In the genomic region with DNA sequence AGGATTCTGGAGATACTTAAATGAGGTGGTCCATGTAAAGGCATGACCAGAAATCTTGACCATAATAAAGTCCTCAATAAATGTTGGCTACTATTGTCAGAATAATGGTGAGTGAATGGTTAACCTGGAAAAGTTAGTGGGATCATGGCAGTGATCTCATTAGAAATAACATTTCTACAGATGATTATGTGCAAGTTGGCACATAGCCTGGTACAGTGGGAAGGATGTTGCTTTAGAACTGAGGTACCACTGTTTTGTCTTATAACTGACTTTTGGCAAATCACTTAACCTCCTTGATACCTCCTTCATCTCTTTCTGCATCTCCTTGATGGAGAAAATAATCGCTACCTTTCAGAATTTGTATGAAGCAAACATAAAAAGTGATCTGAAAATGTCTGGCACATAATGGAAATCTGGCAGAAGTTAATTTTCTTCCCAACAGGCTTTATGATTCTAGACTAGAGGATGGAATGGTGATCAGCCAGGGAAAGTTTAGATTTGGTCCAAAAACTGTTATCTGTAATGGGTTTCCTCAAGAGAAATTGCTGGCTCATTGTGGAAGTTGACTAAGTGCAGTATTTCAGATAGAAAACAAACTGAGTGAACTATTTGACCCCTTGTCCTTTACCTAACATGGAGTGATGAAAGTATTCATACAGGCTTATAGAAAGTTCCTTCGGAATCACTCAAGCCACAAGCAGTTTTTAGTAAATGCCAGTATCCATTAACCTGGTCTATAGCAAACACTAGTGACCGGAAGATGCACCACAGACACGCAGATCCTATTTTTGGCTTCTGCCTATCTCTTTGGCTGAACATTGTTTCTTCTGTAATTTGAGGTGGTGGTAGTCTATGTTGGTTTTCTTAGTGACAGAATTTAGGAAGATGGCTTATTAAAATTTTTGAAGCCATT, we compare ENCODE assay signal across 18 cellular contexts.
DNase-seq lines count a peak whose midpoint lies in the region; ATAC-seq, FAIRE-seq and TF ChIP-seq lines count a peak whose summit lies in the region.
"Had no signal": no experiment of that assay in that cellular context is flagged by ENCODE, and none has a peak within 500 bp of the region (broad histone marks: within the 10 kb centered on the region; RNA-seq: fewer than 3 reads in every experiment).

No MANE protein-coding gene starts in this region.

- peak; percentile 63 for ATAC-seq in Right ventricle myocardium superior (ENCODE audit: poor library complexity)
- ATAC-seq: CD8-positive, alpha-beta T cell; esophagus mucosa; stimulated activated naive CD8-positive, alpha-beta T cell treated with anti-CD3 and anti-CD28 coated beads, Interleukin-15, amount 100 ng/mL, for 72 hours had no signal

- dilution Hi-C loops in endothelial cell of umbilical vein (cut with MboI; ENCODE audit: extremely low pct_ligation_motif_present, low sequenced_read_pairs) = no loop called here

- no peaks in the 10 kb centered on the region for H3K79me2 ChIP-seq in endothelial cell of umbilical vein (ENCODE audit: control insufficient read depth, insufficient read depth, low read length)

- DNase-seq in Right ventricle myocardium superior (no peak), cardiac septum (ENCODE audit: low spot score) (no peak), endothelial cell of umbilical vein (ENCODE audit: low read depth, low spot score) (peak; percentile 86), kidney glomerular epithelial cell (lab: John Stamatoyannopoulos, UW) (peak; percentile 46), cerebellar nuclear complex (lab: John Stamatoyannopoulos, UW) (no peak), DMS114 treated with DMSO at 0.1 percent for 48 hours (lab: John Stamatoyannopoulos, UW; ENCODE audit: unreplicated experiment) (no peak), GOT3 (lab: John Stamatoyannopoulos, UW) (no peak), superior temporal gyrus (ENCODE audit: extremely low spot score) (no peak)
- DNase-seq: activated gamma-delta T cell; CD8-positive, alpha-beta T cell; dorsolateral prefrontal cortex; Kasumi-1; NCI-H1436; NK-92 treated with Interleukin-12 subunit alpha and Interleukin-12 subunit beta, amount 100 ng/mL, for 24 hours; posterior cingulate gyrus; stimulated activated naive CD8-positive, alpha-beta T cell treated with anti-CD3 and anti-CD28 coated beads, Interleukin-15, amount 100 ng/mL, for 72 hours; uterus had no signal

- intact Hi-C loops in Right ventricle myocardium superior (cut with DNase I) = no loop called here
- intact Hi-C loops in cardiac septum (cut with DNase I) = no loop called here
- intact Hi-C loops in endothelial cell of umbilical vein (cut with micrococcal nuclease) = loop anchor here (2.0 to 5.0 kb wide), 3 partner anchors 130 to 455 kb away; no protein-coding TSS in a partner anchor

- no peak for TF ChIP-seq CTCF in endothelial cell of umbilical vein (IDR thresholded peaks at IDR 0.05; ENCODE audit: extremely low read depth in 1 of 2, insufficient read depth in 1 of 2, low read depth in 1 of 2, low read length in 2 of 2)

- no peaks in the 10 kb centered on the region for H3K9me3 ChIP-seq in endothelial cell of umbilical vein (replicated peaks; ENCODE audit: control insufficient read depth, insufficient read depth, low read length)
- H3K9me3 ChIP-seq: uterus had no signal

- peak; percentile 88 for FAIRE-seq in endothelial cell of umbilical vein (lab: Jason Lieb, UNC)

- peaks cover 32% of the 10 kb centered on the region for H3K4me1 ChIP-seq in endothelial cell of umbilical vein (ENCODE audit: control insufficient read depth, extremely low read depth, insufficient read depth, low read length)

- H3K9ac ChIP-seq in endothelial cell of umbilical vein (replicated peaks; ENCODE audit: extremely low read depth, insufficient read depth, low read length) = no peak overlapping the region

- TF ChIP-seq POLR2A in endothelial cell of umbilical vein (IDR thresholded peaks at IDR 0.05; ENCODE audit: low read depth, low read length) = no peak

- BruUV-seq in endothelial cell of umbilical vein (replicated peaks; lab: Mats Ljungman, UMichigan) = TSS peak; percentile 79

- CTCF ChIA-PET in endothelial cell of umbilical vein (lab: Charles Lee) = interaction anchor here (1.5 to 4.6 kb wide), 2 partner anchors 12 to 42 kb away, joined by 3 to 21 read pairs; no protein-coding TSS in a partner anchor

- H3K36me3 ChIP-seq in endothelial cell of umbilical vein (ENCODE audit: control insufficient read depth in 2 of 2, extremely low read depth in 1 of 2, insufficient read depth in 2 of 2, low read length in 2 of 2) = no peaks in the 10 kb centered on the region
- H3K36me3 ChIP-seq: uterus had no signal

- POLR2A ChIA-PET in endothelial cell of umbilical vein (lab: Charles Lee) = no interaction called here

- peak overlapping the region in 1 of 3 experiments; percentile 5 for H3K4me3 ChIP-seq in endothelial cell of umbilical vein (replicated peaks in 1 of 3; ENCODE audit: insufficient read depth in 1 of 3, low read depth in 1 of 3, low read length in 3 of 3)
- H3K4me3 ChIP-seq: dorsolateral prefrontal cortex, uterus had no signal

- no peaks in the 10 kb centered on the region for H4K20me1 ChIP-seq in endothelial cell of umbilical vein (replicated peaks; ENCODE audit: control insufficient read depth, extremely low read depth, insufficient read depth, low read length)

- peaks cover 3 to 16% of the 10 kb centered on the region in 2 experiments for H3K27me3 ChIP-seq in endothelial cell of umbilical vein (ENCODE audit: control insufficient read depth in 2 of 2, insufficient read depth in 2 of 2, low read length in 2 of 2)
- H3K27me3 ChIP-seq: dorsolateral prefrontal cortex, uterus had no signal

- no peak overlapping the region for H2AFZ ChIP-seq in endothelial cell of umbilical vein (ENCODE audit: low read depth, low read length)

- H3K27ac ChIP-seq in endothelial cell of umbilical vein (ENCODE audit: insufficient read depth, low read depth, low read length) = peak overlapping the region; percentile 65
- H3K27ac ChIP-seq: dorsolateral prefrontal cortex, uterus had no signal

- H3K4me2 ChIP-seq in endothelial cell of umbilical vein (ENCODE audit: insufficient read depth, low read length) = peak overlapping the region; percentile 75

- no peaks in the 10 kb centered on the region for H3K9me1 ChIP-seq in endothelial cell of umbilical vein (replicated peaks; ENCODE audit: control insufficient read depth, extremely low read depth, insufficient read depth, low read length)

TF ChIP-seq in endothelial cell of umbilical vein, 7 proteins besides CTCF, POLR2A, EP300 and RAD21:
- TF ChIP-seq, protein P1, sequence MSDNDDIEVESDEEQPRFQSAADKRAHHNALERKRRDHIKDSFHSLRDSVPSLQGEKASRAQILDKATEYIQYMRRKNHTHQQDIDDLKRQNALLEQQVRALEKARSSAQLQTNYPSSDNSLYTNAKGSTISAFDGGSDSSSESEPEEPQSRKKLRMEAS (IDR thresholded peaks at IDR 0.05; ENCODE audit: insufficient read depth, insufficient read length) = no peak
- TF ChIP-seq POLR2AphosphoS5 (IDR thresholded peaks at IDR 0.05; ENCODE audit: insufficient read depth, low read depth, low read length) (peak; percentile 75), GATA2 (IDR thresholded peaks at IDR 0.05; ENCODE audit: insufficient read depth, insufficient read length, low read depth, low read length) (peak; percentile 88), FOS (IDR thresholded peaks at IDR 0.05; ENCODE audit: borderline replicate concordance, insufficient read depth, low read length) (peak; percentile 70), JUN (IDR thresholded peaks at IDR 0.05; ENCODE audit: borderline replicate concordance, insufficient read depth, insufficient read length, low read depth) (peak; percentile 62), EZH2 (IDR thresholded peaks at IDR 0.05; ENCODE audit: borderline replicate concordance, low read depth, low read length, severe bottlenecking) (no peak), MYC (IDR thresholded peaks at IDR 0.05; ENCODE audit: low read depth, low read length) (no peak)

Comparison
In these comparisons a context has a peak if more than half of its experiments do, and no peak if none do; other contexts are left out.
1. DNase-seq: peak in endothelial cell of umbilical vein (single experiment) and kidney glomerular epithelial cell (single experiment); none in Right ventricle myocardium superior (single experiment), cardiac septum (single experiment), cerebellar nuclear complex (0 of 2), DMS114 treated with DMSO at 0.1 percent for 48 hours (single experiment), GOT3 (single experiment) and superior temporal gyrus (single experiment).